ENCODE assay signal across 1 cellular context in genomic region chr12:45990468-45991288, GRCh38.
TF ChIP-seq lines count a peak whose summit lies in the region.

Gene SCAF11, minus strand, starts transcription at chr12:45990574. Its CDS starts 26,407 bp downstream, at chr12:45964167.

TF ChIP-seq in liver, 16 proteins besides CTCF, POLR2A, EP300 and RAD21 (continued from another document):
- TF ChIP-seq REST (IDR thresholded peaks at IDR 0.05) (peak; percentile 94), MAX (IDR thresholded peaks at IDR 0.05) (peak; percentile 98)
